Comparison of ENCODE assay signal across 12 cellular contexts in genomic region chr10:42926831-42927230, GRCh38.
A peak's percentile ranks its signal among the peaks of the same experiment; 100 is the strongest.
DNase-seq lines count a peak whose midpoint lies in the region; ATAC-seq and TF ChIP-seq lines count a peak whose summit lies in the region.
"Had no signal": no experiment of that assay in that cellular context is flagged by ENCODE, and none has a peak within 500 bp of the region (broad histone marks: within the 10 kb centered on the region; RNA-seq: fewer than 3 reads in every experiment).

No MANE protein-coding gene starts in this region.

- H3K4me1 ChIP-seq in MM.1S (ENCODE audit: low read length), result no peaks in the 10 kb centered on the region
- H3K4me1 ChIP-seq: sigmoid colon had no signal

- no peak overlapping the region for H3K4me2 ChIP-seq in MM.1S (ENCODE audit: low read depth, low read length)

- ATAC-seq in GM21717 (IDR thresholded peaks at IDR 0.05; ENCODE audit: unreplicated experiment), result no peak

- H3K4me3 ChIP-seq in MG63 (no peak overlapping the region), fibroblast of mammary gland (ENCODE audit: control insufficient read depth, low read depth, low read length) (no peak overlapping the region), retinal pigment epithelial cell (ENCODE audit: low read length) (no peak overlapping the region), MM.1S (ENCODE audit: low read length) (no peak overlapping the region)
- H3K4me3 ChIP-seq: sigmoid colon had no signal

- H3K36me3 ChIP-seq in MG63, result no peaks in the 10 kb centered on the region
- no peaks in the 10 kb centered on the region for H3K36me3 ChIP-seq in MM.1S (replicated peaks; ENCODE audit: insufficient read depth, low read length)
- H3K36me3 ChIP-seq: sigmoid colon had no signal

- DNase-seq in GM03348 (ENCODE audit: low spot score), result peak; percentile 81
- peak; percentile 63 for DNase-seq in MG63
- peak; percentile 53 for DNase-seq in fibroblast of mammary gland (ENCODE audit: low read depth)
- DNase-seq in retinal pigment epithelial cell (ENCODE audit: low read depth), result peak; percentile 6
- no peak for DNase-seq in MM.1S
- DNase-seq in G401 (ENCODE audit: low spot score), result no peak
- DNase-seq: activated CD4-positive, alpha-beta T cell treated with anti-CD3 and anti-CD28 coated beads, Interleukin-2, amount 50 U/mL, for 1 hour; immature natural killer cell; KG1; OCI-M1; sigmoid colon had no signal

- TF ChIP-seq CTCF in fibroblast of mammary gland (conservative IDR thresholded peaks at IDR 0.05; ENCODE audit: control insufficient read depth, insufficient read depth, low read depth, low read length), result no peak
- no peak for TF ChIP-seq CTCF in retinal pigment epithelial cell (conservative IDR thresholded peaks at IDR 0.05; ENCODE audit: low read depth, low read length)
- no peak for TF ChIP-seq CTCF in MM.1S (IDR thresholded peaks at IDR 0.05; ENCODE audit: low read length)

- no peak overlapping the region for H3K27ac ChIP-seq in MM.1S (ENCODE audit: low read length)
- H3K27ac ChIP-seq: sigmoid colon had no signal

- in situ Hi-C loops in G401 (cut with HindIII; ENCODE audit: low sequenced_read_pairs), result no loop called here

- H2AFZ ChIP-seq in MM.1S (ENCODE audit: low read length), result no peak overlapping the region

- H4K20me1 ChIP-seq in MM.1S (ENCODE audit: insufficient read depth, low read length), result no peaks in the 10 kb centered on the region

- no peak overlapping the region for H3K9ac ChIP-seq in MM.1S (ENCODE audit: low read length)

- H3K27me3 ChIP-seq in MG63 (no peaks in the 10 kb centered on the region), MM.1S (replicated peaks; ENCODE audit: insufficient read depth, low read length) (no peaks in the 10 kb centered on the region)

- H3K9me3 ChIP-seq in MG63 (no peaks in the 10 kb centered on the region), MM.1S (replicated peaks; ENCODE audit: insufficient read depth, low read length) (no peaks in the 10 kb centered on the region)

- H3K9me2 ChIP-seq in MM.1S (replicated peaks; ENCODE audit: insufficient read depth, low read length), result no peaks in the 10 kb centered on the region

- no peaks in the 10 kb centered on the region for H3K79me2 ChIP-seq in MM.1S (ENCODE audit: low read length)

- H3F3A ChIP-seq in MM.1S (ENCODE audit: insufficient read depth, low read length), result no peaks in the 10 kb centered on the region

Comparison
In these comparisons a context has a peak if more than half of its experiments do, and no peak if none do; other contexts are left out.
1. DNase-seq: peak in GM03348 (single experiment), MG63 (single experiment), fibroblast of mammary gland (single experiment) and retinal pigment epithelial cell (single experiment); none in MM.1S (single experiment) and G401 (single experiment).